In the genomic region with DNA sequence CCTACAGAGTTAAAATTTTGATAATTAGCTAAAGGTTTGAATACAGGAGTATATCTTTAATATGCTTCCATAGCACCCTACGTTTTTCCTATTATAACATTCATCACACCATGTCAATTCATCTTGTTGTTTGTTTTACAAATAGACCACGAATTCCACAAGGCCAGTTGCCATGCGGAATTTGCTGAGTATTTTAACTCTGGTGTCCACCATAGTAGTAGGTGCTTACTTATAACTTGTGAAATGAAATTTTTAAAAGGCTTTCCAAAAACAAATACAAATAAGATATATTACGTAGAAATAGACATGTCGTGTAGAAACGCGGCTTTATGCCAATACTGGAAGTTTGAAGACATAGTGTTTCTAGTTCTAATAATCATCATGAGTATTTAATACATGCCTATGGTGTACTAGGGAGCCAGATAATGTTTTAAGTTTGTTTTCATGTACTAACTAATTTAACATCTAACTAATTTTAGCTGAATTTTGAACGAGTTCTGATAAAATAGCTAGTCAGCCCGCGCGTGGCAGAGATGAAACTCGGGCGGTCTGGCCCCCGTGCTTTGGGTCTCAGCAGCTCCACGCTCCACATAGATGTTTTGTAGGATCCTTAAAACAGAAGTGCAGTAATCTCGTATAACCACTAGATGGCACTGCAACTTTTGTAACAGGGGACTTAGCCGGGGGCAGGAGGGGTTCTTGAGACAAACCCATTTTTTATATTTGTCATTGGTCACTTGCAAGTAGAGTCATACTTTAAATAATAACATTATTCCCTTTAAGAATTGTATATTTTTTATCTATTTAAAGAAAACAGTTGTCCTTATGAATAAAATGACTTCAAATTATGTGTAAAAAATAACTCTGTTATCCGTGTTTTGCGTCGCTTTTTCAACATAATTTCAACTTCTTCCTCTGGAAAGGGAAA, we compare ENCODE assay signal across 8 cellular contexts. TPM values are rescaled to one million over a fixed set of nuclear protein-coding genes. Genes with fewer than 3 reads are reported as not detected.
A peak's percentile ranks its signal among the peaks of the same experiment; 100 is the strongest.
DNase-seq lines count a peak whose midpoint lies in the region; FAIRE-seq and TF ChIP-seq lines count a peak whose summit lies in the region.

No MANE protein-coding gene starts in this region.

- no peaks in the 10 kb centered on the region for H3K36me3 ChIP-seq in PC-9 (ENCODE audit: low read depth)
- no peaks in the 10 kb centered on the region for H3K36me3 ChIP-seq in parathyroid adenoma (ENCODE audit: control insufficient read depth, insufficient read depth, low read length)

- no peak overlapping the region for H3K9ac ChIP-seq in parathyroid adenoma

- H3K27ac Mint-ChIP-seq in activated naive CD4-positive, alpha-beta T cell treated with anti-CD3 and anti-CD28 coated beads, Interleukin-2, amount 10 ng/mL, durations not matched to agents 7 days and 5 days = peak overlapping the region; percentile 94

- no peaks in the 10 kb centered on the region for H4K20me1 ChIP-seq in PC-9 (ENCODE audit: insufficient read depth)

- BruUV-seq in PC-9 (replicated peaks; lab: Mats Ljungman, UMichigan) = no TSS peak

- POLR2A ChIA-PET in PC-9 (lab: Charles Lee; ENCODE audit: unreplicated experiment) = no interaction called here

- no peak for FAIRE-seq in D721Med (lab: Jason Lieb, UNC)

- H3K4me3 ChIP-seq in PC-9 (peak overlapping the region; percentile 46; the same call in 1 of the 2 replicates), parathyroid adenoma (ENCODE audit: low read depth, low read length) (no peak overlapping the region)

- H3K4me1 ChIP-seq in PC-9 (replicated peaks; ENCODE audit: insufficient read depth) = peaks cover 9% of the 10 kb centered on the region; the same call in 1 of the 2 replicates
- H3K4me1 ChIP-seq in parathyroid adenoma = no peaks in the 10 kb centered on the region

- H3K27ac ChIP-seq in PC-9 = no peak overlapping the region
- no peak overlapping the region for H3K27ac ChIP-seq in parathyroid adenoma

- H3K27me3 ChIP-seq in PC-9 (ENCODE audit: insufficient read depth, low read depth) (no peaks in the 10 kb centered on the region), parathyroid adenoma (ENCODE audit: control insufficient read depth, insufficient read depth, low read length) (no peaks in the 10 kb centered on the region)

- H2AFZ ChIP-seq in PC-9 (no peak overlapping the region), parathyroid adenoma (no peak overlapping the region)

- peaks cover 37% of the 10 kb centered on the region for H3K36me3 Mint-ChIP-seq in activated naive CD4-positive, alpha-beta T cell treated with anti-CD3 and anti-CD28 coated beads, Interleukin-2, amount 10 ng/mL, durations not matched to agents 7 days and 5 days

- H3F3A ChIP-seq in PC-9 (ENCODE audit: insufficient read depth, low read depth) = no peaks in the 10 kb centered on the region

- H3K9me2 ChIP-seq in PC-9 (ENCODE audit: insufficient read depth) = no peaks in the 10 kb centered on the region

- H3K9me3 ChIP-seq in PC-9 (ENCODE audit: insufficient read depth, low read depth) (no peaks in the 10 kb centered on the region), parathyroid adenoma (ENCODE audit: control insufficient read depth, low read length) (no peaks in the 10 kb centered on the region)

- H3K27me3 Mint-ChIP-seq in activated naive CD4-positive, alpha-beta T cell treated with anti-CD3 and anti-CD28 coated beads, Interleukin-2, amount 10 ng/mL, durations not matched to agents 7 days and 5 days = peaks cover 4% of the 10 kb centered on the region

- in situ Hi-C loops in KBM-7 (cut with MboI; ENCODE audit: low pct_unique_long_range_greater_than_20kb, low sequenced_read_pairs) = no loop called here

- DNase-seq in D721Med (ENCODE audit: insufficient read length, low spot score) = no peak
- peak; percentile 56 for DNase-seq in GM20000 (ENCODE audit: low spot score)
- peak; percentile 92 for DNase-seq in KBM-7
- DNase-seq in PC-9 = peak; percentile 45 to 63
- peak; percentile 62 for DNase-seq in activated naive CD4-positive, alpha-beta T cell treated with anti-CD3 and anti-CD28 coated beads, Interleukin-2, amount 10 ng/mL, durations not matched to agents 7 days and 5 days
- peak; percentile 73 for DNase-seq in globus pallidus (ENCODE audit: low spot score)
- no peak for DNase-seq in COR-L47 (lab: John Stamatoyannopoulos, UW)

- H3K79me2 ChIP-seq in PC-9 (ENCODE audit: low read depth) = no peaks in the 10 kb centered on the region
- H3K79me2 ChIP-seq in parathyroid adenoma = no peaks in the 10 kb centered on the region

- no peaks in the 10 kb centered on the region for H3K9me3 Mint-ChIP-seq in activated naive CD4-positive, alpha-beta T cell treated with anti-CD3 and anti-CD28 coated beads, Interleukin-2, amount 10 ng/mL, durations not matched to agents 7 days and 5 days

- CTCF ChIA-PET in PC-9 (lab: Charles Lee) = interaction anchor here (0.5 to 2.9 kb wide), 22 partner anchors 8 to 1382 kb away, joined by 3 to 52 read pairs (median 4); no protein-coding TSS in a partner anchor
- CTCF ChIA-PET in activated naive CD4-positive, alpha-beta T cell treated with anti-CD3 and anti-CD28 coated beads, Interleukin-2, amount 10 ng/mL, durations not matched to agents 7 days and 5 days (lab: Charles Lee) = interaction anchor here (0.7 to 23.1 kb wide), 41 partner anchors 8 to 811 kb away, joined by 3 to 657 read pairs (median 5); a partner anchor contains a TSS

- intact Hi-C loops in PC-9 (cut with micrococcal nuclease; ENCODE audit: unreplicated experiment) = loop anchor here (1.0 to 10.0 kb wide), 10 partner anchors 48 to 1737 kb away; a partner anchor contains a TSS

- peak overlapping the region; percentile 48 for H3K4me3 Mint-ChIP-seq in activated naive CD4-positive, alpha-beta T cell treated with anti-CD3 and anti-CD28 coated beads, Interleukin-2, amount 10 ng/mL, durations not matched to agents 7 days and 5 days

- peak; percentile 78 for TF ChIP-seq CTCF in D721Med (IDR thresholded peaks at IDR 0.05; ENCODE audit: insufficient read depth, missing control alignments)
- peak; percentile 51 for TF ChIP-seq CTCF in GM20000 (IDR thresholded peaks at IDR 0.05; ENCODE audit: extremely low read depth, missing control alignments)
- TF ChIP-seq CTCF in PC-9 (conservative IDR thresholded peaks at IDR 0.05) = peak; percentile 93
- TF ChIP-seq CTCF in parathyroid adenoma (IDR thresholded peaks at IDR 0.05) = peak; percentile 82

- peaks cover 65% of the 10 kb centered on the region for H3K4me1 Mint-ChIP-seq in activated naive CD4-positive, alpha-beta T cell treated with anti-CD3 and anti-CD28 coated beads, Interleukin-2, amount 10 ng/mL, durations not matched to agents 7 days and 5 days

- H3K4me2 ChIP-seq in PC-9 (peak overlapping the region; percentile 85), parathyroid adenoma (ENCODE audit: low read length) (peak overlapping the region; percentile 50)

RNA-seq across cellular contexts. Expression of a gene that starts 10.2 kb away (rescaled TPM):
- total RNA-seq in PC-9 (2021) = not detected in 2 replicates

RNA-seq across cellular contexts. Expression of a gene that starts 17.6 kb away (rescaled TPM):
- not detected in 2 replicates for total RNA-seq in PC-9 (2021)

Comparison
In these comparisons a context has a peak if more than half of its experiments do, and no peak if none do; other contexts are left out.
1. DNase-seq: peak in GM20000 (single experiment), KBM-7 (single experiment), PC-9 (2 of 2), activated naive CD4-positive, alpha-beta T cell treated with anti-CD3 and anti-CD28 coated beads, Interleukin-2, amount 10 ng/mL, durations not matched to agents 7 days and 5 days (single experiment) and globus pallidus (single experiment); none in D721Med (single experiment) and COR-L47 (single experiment).
2. Peak in every context shown above with its lines, with median percentiles within 50 percentile points of each other: CTCF ChIP-seq.